9 cellular contexts compared by ENCODE assay signal in the genomic region with DNA sequence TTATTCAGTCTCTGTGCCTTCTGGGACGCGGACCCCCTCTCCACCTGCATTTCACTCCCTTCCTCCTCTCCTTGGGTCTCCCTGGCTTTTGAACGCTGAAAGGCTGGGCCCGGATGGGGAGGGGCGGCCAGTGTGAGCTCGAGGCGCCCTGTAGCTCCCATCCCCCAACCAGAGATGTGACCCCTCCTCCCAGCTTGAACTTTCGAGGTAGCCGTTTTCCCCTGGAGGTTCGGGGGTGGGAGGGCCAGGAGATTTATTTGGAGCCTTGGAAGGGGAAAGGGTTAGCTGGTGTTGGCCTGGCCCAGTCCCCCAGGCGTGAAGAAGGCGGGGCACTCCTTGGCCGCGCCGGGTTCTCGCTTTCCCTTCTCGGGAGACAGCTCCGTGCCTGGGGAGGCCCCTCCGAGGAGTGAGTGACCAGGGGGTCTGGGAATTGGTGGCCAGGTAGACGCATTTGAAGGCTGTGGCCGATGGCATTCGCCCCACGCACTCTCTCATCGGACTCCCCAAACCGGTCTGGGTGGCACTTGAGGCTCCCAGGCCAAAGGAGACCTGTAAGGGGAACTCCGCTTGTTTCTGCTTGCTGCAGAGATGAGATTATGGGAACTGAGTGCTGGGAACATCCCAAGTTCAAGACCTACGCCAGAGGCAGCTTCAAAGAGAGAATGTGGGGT. TPM values are rescaled to one million over a fixed set of nuclear protein-coding genes. Genes with fewer than 3 reads are reported as not detected.
A peak's percentile ranks its signal among the peaks of the same experiment; 100 is the strongest.
DNase-seq lines count a peak whose midpoint lies in the region; ATAC-seq and TF ChIP-seq lines count a peak whose summit lies in the region.
"Had no signal": no experiment of that assay in that cellular context is flagged by ENCODE, and none has a peak within 500 bp of the region (broad histone marks: within the 10 kb centered on the region; RNA-seq: fewer than 3 reads in every experiment).

No MANE protein-coding gene starts in this region.

- H3K4me3 ChIP-seq in MG63: peak overlapping the region; percentile 85
- peak overlapping the region; percentile 84 to 91 for H3K4me3 ChIP-seq in right atrium auricular region

- no peaks in the 10 kb centered on the region for H3K36me3 Mint-ChIP-seq in activated naive CD8-positive, alpha-beta T cell treated with anti-CD3 and anti-CD28 coated beads for 36 hours

- ATAC-seq in GM19463 (IDR thresholded peaks at IDR 0.05; ENCODE audit: unreplicated experiment): no peak
- no peak for ATAC-seq in GM18511 (IDR thresholded peaks at IDR 0.05; ENCODE audit: unreplicated experiment)

- no peak for TF ChIP-seq CTCF in right atrium auricular region (IDR thresholded peaks at IDR 0.05)

- DNase-seq in DMS114 treated with DMSO at 0.1 percent for 48 hours (lab: John Stamatoyannopoulos, UW; ENCODE audit: unreplicated experiment) (peak; percentile 7), MG63 (no peak), right atrium auricular region (ENCODE audit: low spot score) (no peak), retina (peak; percentile 72), COLO829 (ENCODE audit: low spot score) (no peak)
- no peak for DNase-seq in activated naive CD8-positive, alpha-beta T cell treated with anti-CD3 and anti-CD28 coated beads for 36 hours

- no peaks in the 10 kb centered on the region for H3K27me3 Mint-ChIP-seq in activated naive CD8-positive, alpha-beta T cell treated with anti-CD3 and anti-CD28 coated beads for 36 hours

- peaks cover 0 to 65% of the 10 kb centered on the region in 2 donors for H3K4me1 ChIP-seq in right atrium auricular region

- H3K27ac Mint-ChIP-seq in activated naive CD8-positive, alpha-beta T cell treated with anti-CD3 and anti-CD28 coated beads for 36 hours: peak overlapping the region; percentile 54

- H3K27ac ChIP-seq in right atrium auricular region: peak overlapping the region; percentile 86 to 91

- H3K9me3 ChIP-seq in MG63: no peaks in the 10 kb centered on the region
- H3K9me3 ChIP-seq in right atrium auricular region: no peaks in the 10 kb centered on the region

- H3K27me3 ChIP-seq in MG63: no peaks in the 10 kb centered on the region
- H3K27me3 ChIP-seq in right atrium auricular region: no peaks in the 10 kb centered on the region

- peak overlapping the region; percentile 86 for H3K4me3 Mint-ChIP-seq in activated naive CD8-positive, alpha-beta T cell treated with anti-CD3 and anti-CD28 coated beads for 36 hours

- H3K4me1 Mint-ChIP-seq in activated naive CD8-positive, alpha-beta T cell treated with anti-CD3 and anti-CD28 coated beads for 36 hours: peaks cover 26% of the 10 kb centered on the region

- H3K36me3 ChIP-seq in MG63: peaks cover 8% of the 10 kb centered on the region; the same call in 1 of the 2 replicates
- H3K36me3 ChIP-seq in right atrium auricular region: peaks cover 3% of the 10 kb centered on the region

- H3K9me3 Mint-ChIP-seq in activated naive CD8-positive, alpha-beta T cell treated with anti-CD3 and anti-CD28 coated beads for 36 hours: no peaks in the 10 kb centered on the region

RNA-seq across cellular contexts. Expression of a gene that starts 0.9 kb away (rescaled TPM):
- total RNA-seq in MG63 (2014; rRNA removed; shearing (Covaris generic); ENCODE audit: low replicate concordance): 24.3 and 40.6 TPM in 2 replicates
- 1 to 10 TPM; 5.9 to 7.3 TPM for total RNA-seq in activated naive CD8-positive, alpha-beta T cell treated with anti-CD3 and anti-CD28 coated beads for 36 hours
- 100 to 1,000 TPM in 1 of 2 donors, 10 to 100 TPM in 1; 81.8 to 110 TPM for total RNA-seq in right atrium auricular region

RNA-seq across cellular contexts. Expression of a gene that starts 8.8 kb away (rescaled TPM):
- not detected in 2 replicates for total RNA-seq in MG63 (2014; rRNA removed; shearing (Covaris generic); ENCODE audit: low replicate concordance)
- not detected for total RNA-seq in activated naive CD8-positive, alpha-beta T cell treated with anti-CD3 and anti-CD28 coated beads for 36 hours
- total RNA-seq in right atrium auricular region: under 1 TPM in 1 of 2 donors, not detected in 1; 0.20 TPM

RNA-seq across cellular contexts. Expression of a gene that starts 52.0 kb away (rescaled TPM):
- total RNA-seq in MG63 (2014; rRNA removed; shearing (Covaris generic); ENCODE audit: low replicate concordance): not detected in 2 replicates
- not detected for total RNA-seq in activated naive CD8-positive, alpha-beta T cell treated with anti-CD3 and anti-CD28 coated beads for 36 hours
- total RNA-seq in right atrium auricular region: not detected
- total RNA-seq: renal cortical epithelial cell had no signal

Comparison
In these comparisons a context has a peak if more than half of its experiments do, and no peak if none do; other contexts are left out.
1. DNase-seq: peak in DMS114 treated with DMSO at 0.1 percent for 48 hours (single experiment) and retina (single experiment); none in MG63 (single experiment), activated naive CD8-positive, alpha-beta T cell treated with anti-CD3 and anti-CD28 coated beads for 36 hours (single experiment), right atrium auricular region (single experiment) and COLO829 (single experiment).